Comparison of ENCODE assay signal across 11 cellular contexts in genomic region chr4:44545781-44546180, GRCh38.
"Had no signal": no experiment of that assay in that cellular context is flagged by ENCODE, and none has a peak within 500 bp of the region (broad histone marks: within the 10 kb centered on the region; RNA-seq: fewer than 3 reads in every experiment).

No MANE protein-coding gene starts in this region.

- H3K4me2 ChIP-seq: GM23338 had no signal

- H3K27ac ChIP-seq: GM23248 had no signal

- FAIRE-seq: H1, H54 had no signal

- H3K9me3 ChIP-seq: HAP-1 had no signal

- DNase-seq: GM23248, GOT3, H7, H9, HCEC 1CT, HFFc6 had no signal

- H3K36me3 ChIP-seq: HAP-1 had no signal

- H2AFZ ChIP-seq: GM23248, GM23338 had no signal

- ATAC-seq: GM23338, HCT116 had no signal

- H3K4me3 ChIP-seq: GM23248, GM23338, HAP-1 had no signal

- H3K9ac ChIP-seq: GM23248 had no signal
